20 cellular contexts compared by ENCODE assay signal in genomic region chr6:141752677-141753076, GRCh38.
DNase-seq lines count a peak whose midpoint lies in the region; ATAC-seq and TF ChIP-seq lines count a peak whose summit lies in the region.
"Had no signal": no experiment of that assay in that cellular context is flagged by ENCODE, and none has a peak within 500 bp of the region (broad histone marks: within the 10 kb centered on the region; RNA-seq: fewer than 3 reads in every experiment).

No MANE protein-coding gene starts in this region.

- no peaks in the 10 kb centered on the region for H3K4me1 Mint-ChIP-seq in activated CD4-positive, alpha-beta T cell treated with anti-CD3 and anti-CD28 coated beads, Interleukin-2, amount 10 ng/mL, durations not matched to agents 7 days and 5 days
- peaks cover 5% of the 10 kb centered on the region for H3K4me1 Mint-ChIP-seq in activated CD4-positive, alpha-beta T cell treated with anti-CD3 and anti-CD28 coated beads for 36 hours
- H3K4me1 Mint-ChIP-seq in activated T-helper 17 cell treated with anti-CD3 and anti-CD28 coated beads, Interleukin-2, amount 50 U/mL, for 72 hours: peaks cover 4% of the 10 kb centered on the region
- H3K4me1 Mint-ChIP-seq: neural crest cell had no signal

- no peak for ATAC-seq in activated CD4-positive, alpha-beta T cell treated with anti-CD3 and anti-CD28 coated beads for 36 hours
- ATAC-seq in GM21619 (IDR thresholded peaks at IDR 0.05; ENCODE audit: unreplicated experiment) (peak; percentile 88), HG03520 (IDR thresholded peaks at IDR 0.05; ENCODE audit: unreplicated experiment) (peak; percentile 74), mucosa of descending colon (no peak), HG03175 (IDR thresholded peaks at IDR 0.05; ENCODE audit: unreplicated experiment) (no peak)
- ATAC-seq in activated T-helper 17 cell treated with anti-CD3 and anti-CD28 coated beads, Interleukin-2, amount 50 U/mL, for 72 hours (replicated peaks): no peak
- ATAC-seq: gastrocnemius medialis, HCT116 had no signal

- H3K27me3 Mint-ChIP-seq in activated CD4-positive, alpha-beta T cell treated with anti-CD3 and anti-CD28 coated beads, Interleukin-2, amount 10 ng/mL, durations not matched to agents 7 days and 5 days: no peaks in the 10 kb centered on the region
- no peaks in the 10 kb centered on the region for H3K27me3 Mint-ChIP-seq in activated CD4-positive, alpha-beta T cell treated with anti-CD3 and anti-CD28 coated beads for 36 hours
- H3K27me3 Mint-ChIP-seq in activated T-helper 17 cell treated with anti-CD3 and anti-CD28 coated beads, Interleukin-2, amount 50 U/mL, for 72 hours: no peaks in the 10 kb centered on the region

- H3K4me1 ChIP-seq in mucosa of descending colon (ENCODE audit: low read depth): no peaks in the 10 kb centered on the region
- H3K4me1 ChIP-seq: gastrocnemius medialis, right atrium auricular region, thyroid gland had no signal

- no peaks in the 10 kb centered on the region for H3K9me3 Mint-ChIP-seq in activated CD4-positive, alpha-beta T cell treated with anti-CD3 and anti-CD28 coated beads, Interleukin-2, amount 10 ng/mL, durations not matched to agents 7 days and 5 days
- H3K9me3 Mint-ChIP-seq in activated CD4-positive, alpha-beta T cell treated with anti-CD3 and anti-CD28 coated beads for 36 hours (ENCODE audit: low read depth): no peaks in the 10 kb centered on the region
- H3K9me3 Mint-ChIP-seq in activated T-helper 17 cell treated with anti-CD3 and anti-CD28 coated beads, Interleukin-2, amount 50 U/mL, for 72 hours: no peaks in the 10 kb centered on the region
- H3K9me3 Mint-ChIP-seq: neural crest cell had no signal

- no peak overlapping the region for H3K4me3 Mint-ChIP-seq in activated CD4-positive, alpha-beta T cell treated with anti-CD3 and anti-CD28 coated beads, Interleukin-2, amount 10 ng/mL, durations not matched to agents 7 days and 5 days
- H3K4me3 Mint-ChIP-seq in activated CD4-positive, alpha-beta T cell treated with anti-CD3 and anti-CD28 coated beads for 36 hours: no peak overlapping the region
- H3K4me3 Mint-ChIP-seq in activated T-helper 17 cell treated with anti-CD3 and anti-CD28 coated beads, Interleukin-2, amount 50 U/mL, for 72 hours: no peak overlapping the region
- H3K4me3 Mint-ChIP-seq: neural crest cell had no signal

- intact Hi-C loops in activated CD4-positive, alpha-beta T cell treated with anti-CD3 and anti-CD28 coated beads for 36 hours (cut with DNase I, micrococcal nuclease): no loop called here
- intact Hi-C loops in mucosa of descending colon (cut with DNase I, micrococcal nuclease): no loop called here

- peak overlapping the region; percentile 36 for H3K27ac Mint-ChIP-seq in activated CD4-positive, alpha-beta T cell treated with anti-CD3 and anti-CD28 coated beads, Interleukin-2, amount 10 ng/mL, durations not matched to agents 7 days and 5 days
- no peak overlapping the region for H3K27ac Mint-ChIP-seq in activated CD4-positive, alpha-beta T cell treated with anti-CD3 and anti-CD28 coated beads for 36 hours
- H3K27ac Mint-ChIP-seq in activated T-helper 17 cell treated with anti-CD3 and anti-CD28 coated beads, Interleukin-2, amount 50 U/mL, for 72 hours: no peak overlapping the region

- TF ChIP-seq CTCF in fibroblast of pulmonary artery (IDR thresholded peaks at IDR 0.05; ENCODE audit: low read length, missing control alignments) (no peak), mucosa of descending colon (IDR thresholded peaks at IDR 0.05) (no peak)

- H3K36me3 Mint-ChIP-seq in activated CD4-positive, alpha-beta T cell treated with anti-CD3 and anti-CD28 coated beads, Interleukin-2, amount 10 ng/mL, durations not matched to agents 7 days and 5 days (ENCODE audit: low read depth): no peaks in the 10 kb centered on the region
- no peaks in the 10 kb centered on the region for H3K36me3 Mint-ChIP-seq in activated CD4-positive, alpha-beta T cell treated with anti-CD3 and anti-CD28 coated beads for 36 hours (ENCODE audit: low read depth)
- no peaks in the 10 kb centered on the region for H3K36me3 Mint-ChIP-seq in activated T-helper 17 cell treated with anti-CD3 and anti-CD28 coated beads, Interleukin-2, amount 50 U/mL, for 72 hours (ENCODE audit: low read depth)

- H3K9me3 ChIP-seq in mucosa of descending colon: peaks cover 7% of the 10 kb centered on the region
- H3K9me3 ChIP-seq: gastrocnemius medialis, right atrium auricular region, thyroid gland had no signal

- POLR2A ChIA-PET in activated CD4-positive, alpha-beta T cell treated with anti-CD3 and anti-CD28 coated beads, Interleukin-2, amount 10 ng/mL, durations not matched to agents 7 days and 5 days (lab: Charles Lee): no interaction called here
- POLR2A ChIA-PET in activated CD4-positive, alpha-beta T cell treated with anti-CD3 and anti-CD28 coated beads for 36 hours (lab: Charles Lee): no interaction called here

- CTCF ChIA-PET in activated CD4-positive, alpha-beta T cell treated with anti-CD3 and anti-CD28 coated beads, Interleukin-2, amount 10 ng/mL, durations not matched to agents 7 days and 5 days (lab: Charles Lee): no interaction called here
- CTCF ChIA-PET in activated CD4-positive, alpha-beta T cell treated with anti-CD3 and anti-CD28 coated beads for 36 hours (lab: Charles Lee): no interaction called here

- H3K4me3 ChIP-seq in fibroblast of pulmonary artery (replicated peaks; ENCODE audit: low read depth, low read length) (no peak overlapping the region), mucosa of descending colon (no peak overlapping the region)
- H3K4me3 ChIP-seq: gastrocnemius medialis, right atrium auricular region, thyroid gland had no signal

- H3K36me3 ChIP-seq in mucosa of descending colon (ENCODE audit: low read depth): no peaks in the 10 kb centered on the region
- H3K36me3 ChIP-seq: gastrocnemius medialis, right atrium auricular region, thyroid gland had no signal

- DNase-seq in activated CD4-positive, alpha-beta T cell treated with anti-CD3 and anti-CD28 coated beads, Interleukin-2, amount 10 ng/mL, durations not matched to agents 7 days and 5 days: no peak
- DNase-seq in activated CD4-positive, alpha-beta T cell treated with anti-CD3 and anti-CD28 coated beads for 36 hours: no peak
- DNase-seq in fibroblast of pulmonary artery (ENCODE audit: low read depth) (peak; percentile 1), mucosa of descending colon (no peak)
- DNase-seq: 8988T; amniotic stem cell; EL; gastrocnemius medialis; mammary epithelial cell; NK-92 treated with Interleukin-12 subunit alpha and Interleukin-12 subunit beta, amount 100 ng/mL, for 24 hours; SIG-M5; stimulated activated CD4-positive, alpha-beta T cell treated with anti-CD3 and anti-CD28 coated beads, Interleukin-1b, Interleukin-23, amount 100 ng/mL, for 48 hours; thyroid gland had no signal

Comparison
In these comparisons a context has a peak if more than half of its experiments do, and no peak if none do; other contexts are left out.
1. ATAC-seq: peak in GM21619 (single experiment) and HG03520 (single experiment); none in activated CD4-positive, alpha-beta T cell treated with anti-CD3 and anti-CD28 coated beads for 36 hours (single experiment), mucosa of descending colon (single experiment), activated T-helper 17 cell treated with anti-CD3 and anti-CD28 coated beads, Interleukin-2, amount 50 U/mL, for 72 hours (single experiment) and HG03175 (single experiment).